Comparison of ENCODE assay signal across 19 cellular contexts in the genomic region with DNA sequence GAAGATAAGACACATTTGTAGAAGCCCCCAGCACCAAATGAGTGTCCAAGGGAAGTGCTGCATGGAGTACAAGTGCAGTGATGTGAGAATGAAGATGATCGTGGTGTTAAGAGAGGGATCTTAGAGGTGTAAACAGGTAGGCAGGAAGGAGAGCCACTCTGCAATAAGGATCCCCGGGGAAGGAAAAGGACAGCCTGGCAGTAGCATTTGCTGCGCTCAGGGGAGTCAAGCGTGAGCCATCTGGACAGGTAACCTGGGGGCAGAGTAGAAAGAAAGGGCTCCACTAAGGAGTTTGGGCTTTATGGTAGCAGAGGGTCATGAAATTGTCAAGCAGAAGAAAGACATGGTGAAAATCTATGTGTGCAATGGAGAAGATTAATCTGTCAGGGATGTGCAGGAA.
DNase-seq lines count a peak whose midpoint lies in the region; TF ChIP-seq lines count a peak whose summit lies in the region.
"Had no signal": no experiment of that assay in that cellular context is flagged by ENCODE, and none has a peak within 500 bp of the region (broad histone marks: within the 10 kb centered on the region; RNA-seq: fewer than 3 reads in every experiment).

No MANE protein-coding gene starts in this region.

- H3K9ac ChIP-seq in neural progenitor cell = no peak overlapping the region
- H3K9ac ChIP-seq: BLaER1 had no signal

- H3K4me2 ChIP-seq in neural progenitor cell = no peak overlapping the region
- H3K4me2 ChIP-seq: BLaER1 had no signal

- peak overlapping the region; percentile 2 for H3K4me3 Mint-ChIP-seq in neural progenitor cell
- H3K4me3 Mint-ChIP-seq: B cell; CD4-positive, CD25-positive, alpha-beta regulatory T cell; CD8-positive, alpha-beta T cell; HFFc6 had no signal

- no peak overlapping the region for H3K4me3 ChIP-seq in neural progenitor cell
- H3K4me3 ChIP-seq: BLaER1, GM12878, HAP-1 had no signal

- H3K4me1 Mint-ChIP-seq in neural progenitor cell = peaks cover 62% of the 10 kb centered on the region
- H3K4me1 Mint-ChIP-seq: B cell; CD4-positive, CD25-positive, alpha-beta regulatory T cell had no signal

- H3K36me3 Mint-ChIP-seq in neural progenitor cell = no peaks in the 10 kb centered on the region
- H3K36me3 Mint-ChIP-seq: CD4-positive, CD25-positive, alpha-beta regulatory T cell; CD8-positive, alpha-beta T cell had no signal

- H3K4me1 ChIP-seq in neural progenitor cell = peaks cover 35% of the 10 kb centered on the region
- H3K4me1 ChIP-seq: HAP-1 had no signal

- TF ChIP-seq CTCF in neural progenitor cell (IDR thresholded peaks at IDR 0.05) = no peak

- H3K9me3 Mint-ChIP-seq in neural progenitor cell = no peaks in the 10 kb centered on the region
- H3K9me3 Mint-ChIP-seq: CD8-positive, alpha-beta T cell had no signal

- H3K27ac ChIP-seq in neural progenitor cell = no peak overlapping the region
- H3K27ac ChIP-seq: BLaER1, C4-2B had no signal

- H2AFZ ChIP-seq in neural progenitor cell (replicated peaks) = no peak overlapping the region

- H3K9me3 ChIP-seq in neural progenitor cell (ENCODE audit: low read depth) = no peaks in the 10 kb centered on the region
- H3K9me3 ChIP-seq: BLaER1, Caco-2, HAP-1 had no signal

- DNase-seq in NCI-H2171 treated with DMSO at 0.1 percent for 48 hours (lab: John Stamatoyannopoulos, UW) (peak; percentile 79), cerebellar cortex (ENCODE audit: low spot score) (peak; percentile 58), neural progenitor cell (ENCODE audit: low spot score) (no peak), SIG-M5 treated with dmso at 0.1 percent for 504 hours (lab: John Stamatoyannopoulos, UW; ENCODE audit: unreplicated experiment) (no peak), medulla oblongata (ENCODE audit: extremely low spot score) (no peak), mucosa of gallbladder (ENCODE audit: low spot score) (no peak)
- DNase-seq: Caco-2; CD4-positive, CD25-positive, alpha-beta regulatory T cell; CD8-positive, alpha-beta T cell; DMS153; DND-41; GDM1; GOT3; HFFc6 had no signal

- H3K36me3 ChIP-seq in neural progenitor cell = no peaks in the 10 kb centered on the region
- H3K36me3 ChIP-seq: BLaER1, HAP-1 had no signal

- no peak overlapping the region for H3K27ac Mint-ChIP-seq in neural progenitor cell
- H3K27ac Mint-ChIP-seq: B cell; CD4-positive, CD25-positive, alpha-beta regulatory T cell; CD8-positive, alpha-beta T cell; HFFc6 had no signal

- no peaks in the 10 kb centered on the region for H3K79me2 ChIP-seq in neural progenitor cell (ENCODE audit: low read depth)

- H3K27me3 ChIP-seq in neural progenitor cell = no peaks in the 10 kb centered on the region
- H3K27me3 ChIP-seq: BLaER1 had no signal

- H3K27me3 Mint-ChIP-seq in neural progenitor cell (ENCODE audit: insufficient read depth, low read depth) = peaks cover 12% of the 10 kb centered on the region
- H3K27me3 Mint-ChIP-seq: CD4-positive, CD25-positive, alpha-beta regulatory T cell had no signal

- no peaks in the 10 kb centered on the region for H4K20me1 ChIP-seq in neural progenitor cell (ENCODE audit: low read depth)
- H4K20me1 ChIP-seq: BLaER1 had no signal

- no peaks in the 10 kb centered on the region for H3F3A ChIP-seq in neural progenitor cell (ENCODE audit: low read depth)

Comparison
In these comparisons a context has a peak if more than half of its experiments do, and no peak if none do; other contexts are left out.
1. DNase-seq: peak in NCI-H2171 treated with DMSO at 0.1 percent for 48 hours (single experiment) and cerebellar cortex (single experiment); none in neural progenitor cell (single experiment), SIG-M5 treated with dmso at 0.1 percent for 504 hours (single experiment), medulla oblongata (single experiment) and mucosa of gallbladder (single experiment).